ENCODE assay signal across 1 cellular context in genomic region chr12:94171595-94171930, GRCh38.
TF ChIP-seq lines count a peak whose summit lies in the region.

No MANE protein-coding gene starts in this region.

TF ChIP-seq in K562, 482 proteins besides CTCF, POLR2A, EP300 and RAD21 (continued from another document):
- TF ChIP-seq, protein P1, sequence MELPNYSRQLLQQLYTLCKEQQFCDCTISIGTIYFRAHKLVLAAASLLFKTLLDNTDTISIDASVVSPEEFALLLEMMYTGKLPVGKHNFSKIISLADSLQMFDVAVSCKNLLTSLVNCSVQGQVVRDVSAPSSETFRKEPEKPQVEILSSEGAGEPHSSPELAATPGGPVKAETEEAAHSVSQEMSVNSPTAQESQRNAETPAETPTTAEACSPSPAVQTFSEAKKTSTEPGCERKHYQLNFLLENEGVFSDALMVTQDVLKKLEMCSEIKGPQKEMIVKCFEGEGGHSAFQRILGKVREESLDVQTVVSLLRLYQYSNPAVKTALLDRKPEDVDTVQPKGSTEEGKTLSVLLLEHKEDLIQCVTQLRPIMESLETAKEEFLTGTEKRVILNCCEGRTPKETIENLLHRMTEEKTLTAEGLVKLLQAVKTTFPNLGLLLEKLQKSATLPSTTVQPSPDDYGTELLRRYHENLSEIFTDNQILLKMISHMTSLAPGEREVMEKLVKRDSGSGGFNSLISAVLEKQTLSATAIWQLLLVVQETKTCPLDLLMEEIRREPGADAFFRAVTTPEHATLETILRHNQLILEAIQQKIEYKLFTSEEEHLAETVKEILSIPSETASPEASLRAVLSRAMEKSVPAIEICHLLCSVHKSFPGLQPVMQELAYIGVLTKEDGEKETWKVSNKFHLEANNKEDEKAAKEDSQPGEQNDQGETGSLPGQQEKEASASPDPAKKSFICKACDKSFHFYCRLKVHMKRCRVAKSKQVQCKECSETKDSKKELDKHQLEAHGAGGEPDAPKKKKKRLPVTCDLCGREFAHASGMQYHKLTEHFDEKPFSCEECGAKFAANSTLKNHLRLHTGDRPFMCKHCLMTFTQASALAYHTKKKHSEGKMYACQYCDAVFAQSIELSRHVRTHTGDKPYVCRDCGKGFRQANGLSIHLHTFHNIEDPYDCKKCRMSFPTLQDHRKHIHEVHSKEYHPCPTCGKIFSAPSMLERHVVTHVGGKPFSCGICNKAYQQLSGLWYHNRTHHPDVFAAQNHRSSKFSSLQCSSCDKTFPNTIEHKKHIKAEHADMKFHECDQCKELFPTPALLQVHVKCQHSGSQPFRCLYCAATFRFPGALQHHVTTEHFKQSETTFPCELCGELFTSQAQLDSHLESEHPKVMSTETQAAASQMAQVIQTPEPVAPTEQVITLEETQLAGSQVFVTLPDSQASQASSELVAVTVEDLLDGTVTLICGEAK (IDR thresholded peaks at IDR 0.05) = no peak
- TF ChIP-seq, protein P1 (CRISPR knock-in tag; IDR thresholded peaks at IDR 0.05) = no peak
- TF ChIP-seq E2F5 (CRISPR knock-in tag; IDR thresholded peaks at IDR 0.05) (no peak), SREBF1 (IDR thresholded peaks at IDR 0.05; ENCODE audit: borderline replicate concordance, low read depth, low read length) (no peak), ZNF174 (CRISPR knock-in tag; IDR thresholded peaks at IDR 0.05) (no peak), ZNF778 (CRISPR knock-in tag; IDR thresholded peaks at IDR 0.05) (no peak), HES1 (IDR thresholded peaks at IDR 0.05; ENCODE audit: low read depth) (no peak), FOS (IDR thresholded peaks at IDR 0.05; ENCODE audit: extremely low read depth, insufficient read length) (no peak)
TF ChIP-seq in K562: peak in this region for 0.
